ENCODE assay signal across 23 cellular contexts in genomic region chrX:55220119-55220794, GRCh38. TPM values are rescaled to one million over a fixed set of nuclear protein-coding genes. Genes with fewer than 3 reads are reported as not detected.
DNase-seq lines count a peak whose midpoint lies in the region; ATAC-seq and TF ChIP-seq lines count a peak whose summit lies in the region.
"Had no signal": no experiment of that assay in that cellular context is flagged by ENCODE, and none has a peak within 500 bp of the region (broad histone marks: within the 10 kb centered on the region; RNA-seq: fewer than 3 reads in every experiment).

TSS of gene PAGE5 (plus strand) at chrX:55220346. CDS start at chrX:55221383, 1,037 bp downstream.

- H3K4me1 ChIP-seq in MM.1S (ENCODE audit: low read length), result no peaks in the 10 kb centered on the region
- H3K4me1 ChIP-seq in CD8-positive, alpha-beta memory T cell (ENCODE audit: insufficient read depth, low read length), result no peaks in the 10 kb centered on the region
- H3K4me1 ChIP-seq: A549, BLaER1 had no signal

- no peak within 1 kb of the TSS for H3K27ac Mint-ChIP-seq in activated CD8-positive, alpha-beta memory T cell treated with anti-CD3 and anti-CD28 coated beads, Interleukin-2, amount 10 ng/mL, durations not matched to agents 7 days and 5 days
- H3K27ac Mint-ChIP-seq in activated naive CD4-positive, alpha-beta T cell treated with anti-CD3 and anti-CD28 coated beads for 36 hours, result no peak within 1 kb of the TSS
- H3K27ac Mint-ChIP-seq in CD8-positive, alpha-beta memory T cell, result no peak within 1 kb of the TSS
- H3K27ac Mint-ChIP-seq: CD4-positive, alpha-beta memory T cell had no signal

- H3K4me3 Mint-ChIP-seq in activated CD8-positive, alpha-beta memory T cell treated with anti-CD3 and anti-CD28 coated beads, Interleukin-2, amount 10 ng/mL, durations not matched to agents 7 days and 5 days, result no peak within 1 kb of the TSS
- H3K4me3 Mint-ChIP-seq in activated naive CD4-positive, alpha-beta T cell treated with anti-CD3 and anti-CD28 coated beads for 36 hours, result no peak within 1 kb of the TSS
- H3K4me3 Mint-ChIP-seq in CD8-positive, alpha-beta memory T cell, result no peak within 1 kb of the TSS
- H3K4me3 Mint-ChIP-seq: CD4-positive, alpha-beta memory T cell had no signal

- H3K27me3 ChIP-seq in MM.1S (replicated peaks; ENCODE audit: insufficient read depth, low read length) (no peaks in the 10 kb centered on the region), H7 (ENCODE audit: control insufficient read depth, insufficient read depth, low read length) (no peaks in the 10 kb centered on the region)
- H3K27me3 ChIP-seq in CD8-positive, alpha-beta memory T cell (ENCODE audit: insufficient read depth, low read length, poor library complexity, severe bottlenecking), result no peaks in the 10 kb centered on the region
- H3K27me3 ChIP-seq: MG63 had no signal

- no peaks in the 10 kb centered on the region for H3K9me2 ChIP-seq in MM.1S (replicated peaks; ENCODE audit: insufficient read depth, low read length)

- no peaks in the 10 kb centered on the region for H4K20me1 ChIP-seq in MM.1S (ENCODE audit: insufficient read depth, low read length)
- H4K20me1 ChIP-seq: BLaER1 had no signal

- H3K4me3 ChIP-seq in MM.1S (ENCODE audit: low read length) (no peak within 1 kb of the TSS), H7 (ENCODE audit: insufficient read depth, low read depth, low read length) (no peak within 1 kb of the TSS)
- H3K4me3 ChIP-seq in CD8-positive, alpha-beta memory T cell (ENCODE audit: low read length), result no peak within 1 kb of the TSS
- H3K4me3 ChIP-seq: A549, BLaER1, MG63 had no signal

- H3K27ac ChIP-seq in MM.1S (ENCODE audit: low read length), result no peak within 1 kb of the TSS
- H3K27ac ChIP-seq in CD8-positive, alpha-beta memory T cell (ENCODE audit: low read depth, low read length), result no peak within 1 kb of the TSS
- H3K27ac ChIP-seq: A549, BLaER1, RWPE1 had no signal

- H3K9me3 ChIP-seq in MM.1S (replicated peaks; ENCODE audit: insufficient read depth, low read length), result no peaks in the 10 kb centered on the region
- H3K9me3 ChIP-seq in CD8-positive, alpha-beta memory T cell (ENCODE audit: low read length), result no peaks in the 10 kb centered on the region
- H3K9me3 ChIP-seq: A549, MG63 had no signal

- H3K4me2 ChIP-seq in MM.1S (ENCODE audit: low read depth, low read length), result no peak within 1 kb of the TSS
- H3K4me2 ChIP-seq: A549, BLaER1 had no signal

- H3K36me3 Mint-ChIP-seq in activated CD8-positive, alpha-beta memory T cell treated with anti-CD3 and anti-CD28 coated beads, Interleukin-2, amount 10 ng/mL, durations not matched to agents 7 days and 5 days, result no peaks in the 10 kb centered on the region
- no peaks in the 10 kb centered on the region for H3K36me3 Mint-ChIP-seq in activated naive CD4-positive, alpha-beta T cell treated with anti-CD3 and anti-CD28 coated beads for 36 hours (ENCODE audit: low read depth)
- H3K36me3 Mint-ChIP-seq in CD8-positive, alpha-beta memory T cell, result no peaks in the 10 kb centered on the region
- H3K36me3 Mint-ChIP-seq: CD4-positive, alpha-beta memory T cell had no signal

- peaks cover 2% of the 10 kb centered on the region for H3K27me3 Mint-ChIP-seq in activated CD8-positive, alpha-beta memory T cell treated with anti-CD3 and anti-CD28 coated beads, Interleukin-2, amount 10 ng/mL, durations not matched to agents 7 days and 5 days
- no peaks in the 10 kb centered on the region for H3K27me3 Mint-ChIP-seq in activated naive CD4-positive, alpha-beta T cell treated with anti-CD3 and anti-CD28 coated beads for 36 hours (ENCODE audit: low read depth)
- peaks cover 4 to 20% of the 10 kb centered on the region in 2 donors for H3K27me3 Mint-ChIP-seq in CD8-positive, alpha-beta memory T cell

- TF ChIP-seq CTCF in MM.1S (IDR thresholded peaks at IDR 0.05; ENCODE audit: low read length), result no peak

- CTCF ChIA-PET in activated CD8-positive, alpha-beta memory T cell treated with anti-CD3 and anti-CD28 coated beads, Interleukin-2, amount 10 ng/mL, durations not matched to agents 7 days and 5 days (lab: Charles Lee), result no interaction called here
- CTCF ChIA-PET in activated naive CD4-positive, alpha-beta T cell treated with anti-CD3 and anti-CD28 coated beads for 36 hours (lab: Charles Lee), result no interaction called here
- CTCF ChIA-PET in CD8-positive, alpha-beta memory T cell (lab: Charles Lee), result no interaction called here

- intact Hi-C loops in activated naive CD4-positive, alpha-beta T cell treated with anti-CD3 and anti-CD28 coated beads for 36 hours (cut with micrococcal nuclease), result no loop called here

- peaks cover 1% of the 10 kb centered on the region for H3K4me1 Mint-ChIP-seq in activated CD8-positive, alpha-beta memory T cell treated with anti-CD3 and anti-CD28 coated beads, Interleukin-2, amount 10 ng/mL, durations not matched to agents 7 days and 5 days
- H3K4me1 Mint-ChIP-seq in activated naive CD4-positive, alpha-beta T cell treated with anti-CD3 and anti-CD28 coated beads for 36 hours (ENCODE audit: low read depth), result no peaks in the 10 kb centered on the region
- peaks cover 0 to 5% (median 0%) of the 10 kb centered on the region in 3 donors for H3K4me1 Mint-ChIP-seq in CD8-positive, alpha-beta memory T cell

- H3K36me3 ChIP-seq in MM.1S (replicated peaks; ENCODE audit: insufficient read depth, low read length), result no peaks in the 10 kb centered on the region
- H3K36me3 ChIP-seq in H7 (replicated peaks; ENCODE audit: control insufficient read depth, insufficient read depth, low read length), result no peaks in the 10 kb centered on the region
- no peaks in the 10 kb centered on the region for H3K36me3 ChIP-seq in CD8-positive, alpha-beta memory T cell (ENCODE audit: insufficient read depth, low read length)
- H3K36me3 ChIP-seq: BLaER1, MG63 had no signal

- no peak for ATAC-seq in activated CD8-positive, alpha-beta memory T cell treated with anti-CD3 and anti-CD28 coated beads, Interleukin-2, amount 10 ng/mL, durations not matched to agents 7 days and 5 days
- ATAC-seq: A549 had no signal

- H3F3A ChIP-seq in MM.1S (ENCODE audit: insufficient read depth, low read length), result no peaks in the 10 kb centered on the region

- no peaks in the 10 kb centered on the region for H3K79me2 ChIP-seq in MM.1S (ENCODE audit: low read length)

- peak; percentile 36 for DNase-seq in activated CD8-positive, alpha-beta memory T cell treated with anti-CD3 and anti-CD28 coated beads, Interleukin-2, amount 10 ng/mL, durations not matched to agents 7 days and 5 days
- no peak for DNase-seq in activated CD8-positive, alpha-beta memory T cell treated with anti-CD3 and anti-CD28 coated beads, Interleukin-2, amount 50 U/mL, for 4 hours
- DNase-seq in Daoy (ENCODE audit: low read depth) (peak; percentile 87), MM.1S (peak; percentile 18), H7 (no peak)
- DNase-seq in central memory CD4-positive, alpha-beta T cell, result peak; percentile 3
- no peak for DNase-seq in activated naive CD4-positive, alpha-beta T cell treated with anti-CD3 and anti-CD28 coated beads for 36 hours
- DNase-seq in CD8-positive, alpha-beta memory T cell, result no peak
- DNase-seq: DMS53, Kasumi-1, MG63, NCI-H1092, NCI-H1436 treated with DMSO at 0.1 percent for 48 hours, NCI-H2081, NCI-H510A treated with DMSO at 0.1 percent for 48 hours, NCI-H774, SIG-M5 had no signal

- no peak within 1 kb of the TSS for H3K9ac ChIP-seq in MM.1S (ENCODE audit: low read length)
- H3K9ac ChIP-seq: BLaER1 had no signal

- peaks cover 2% of the 10 kb centered on the region for H3K9me3 Mint-ChIP-seq in activated CD8-positive, alpha-beta memory T cell treated with anti-CD3 and anti-CD28 coated beads, Interleukin-2, amount 10 ng/mL, durations not matched to agents 7 days and 5 days (ENCODE audit: low read depth)
- H3K9me3 Mint-ChIP-seq in activated naive CD4-positive, alpha-beta T cell treated with anti-CD3 and anti-CD28 coated beads for 36 hours, result no peaks in the 10 kb centered on the region
- H3K9me3 Mint-ChIP-seq in CD8-positive, alpha-beta memory T cell, result no peaks in the 10 kb centered on the region

- POLR2A ChIA-PET in CD8-positive, alpha-beta memory T cell (lab: Charles Lee), result no interaction called here

- no peak within 1 kb of the TSS for H2AFZ ChIP-seq in MM.1S (ENCODE audit: low read length)

RNA-seq across cellular contexts. Expression of gene PAGE5, which starts in this region (rescaled TPM):
- total RNA-seq in activated CD8-positive, alpha-beta memory T cell treated with anti-CD3 and anti-CD28 coated beads, Interleukin-2, amount 10 ng/mL, durations not matched to agents 7 days and 5 days, result under 1 TPM in 1 of 2 experiments, not detected in 1; 0.47 TPM
- total RNA-seq in Daoy (2014; rRNA removed; shearing (Covaris generic)), result 326 and 338 TPM in 2 replicates
- under 1 TPM in 1 of 2 experiments, not detected in 1; 0.47 TPM for total RNA-seq in activated naive CD4-positive, alpha-beta T cell treated with anti-CD3 and anti-CD28 coated beads for 36 hours
- not detected in 2 replicates for total RNA-seq in H7 (2014; rRNA removed; shearing (Covaris generic))
- total RNA-seq in CD8-positive, alpha-beta memory T cell, result 1 to 10 TPM; 1.1 to 1.3 TPM
- not detected for polyA plus RNA-seq in CD8-positive, alpha-beta memory T cell
- total RNA-seq: H1, HT-29 had no signal
- polyA plus RNA-seq: A549, H1 had no signal

Comparison
In these comparisons a context has a peak if more than half of its experiments do, and no peak if none do; other contexts are left out.
1. RNA of gene PAGE5 (total RNA-seq): 326 to 338 TPM in Daoy; 1.1 to 1.3 TPM in CD8-positive, alpha-beta memory T cell, 0.47 TPM in activated naive CD4-positive, alpha-beta T cell treated with anti-CD3 and anti-CD28 coated beads for 36 hours, 0.47 TPM in activated CD8-positive, alpha-beta memory T cell treated with anti-CD3 and anti-CD28 coated beads, Interleukin-2, amount 10 ng/mL, durations not matched to agents 7 days and 5 days and not detected in H7; every median in the first group is over 100 times any median in the second.
2. Peak in DNase-seq in activated CD8-positive, alpha-beta memory T cell treated with anti-CD3 and anti-CD28 coated beads, Interleukin-2, amount 10 ng/mL, durations not matched to agents 7 days and 5 days; RNA of the gene not detected or under 1 TPM.
3. DNase-seq: peak in Daoy (single experiment), MM.1S (single experiment) and central memory CD4-positive, alpha-beta T cell (single experiment); none in activated CD8-positive, alpha-beta memory T cell treated with anti-CD3 and anti-CD28 coated beads, Interleukin-2, amount 50 U/mL, for 4 hours (single experiment), activated naive CD4-positive, alpha-beta T cell treated with anti-CD3 and anti-CD28 coated beads for 36 hours (single experiment), H7 (single experiment) and CD8-positive, alpha-beta memory T cell (0 of 5).